1 cellular context compared by ENCODE assay signal in the genomic region with DNA sequence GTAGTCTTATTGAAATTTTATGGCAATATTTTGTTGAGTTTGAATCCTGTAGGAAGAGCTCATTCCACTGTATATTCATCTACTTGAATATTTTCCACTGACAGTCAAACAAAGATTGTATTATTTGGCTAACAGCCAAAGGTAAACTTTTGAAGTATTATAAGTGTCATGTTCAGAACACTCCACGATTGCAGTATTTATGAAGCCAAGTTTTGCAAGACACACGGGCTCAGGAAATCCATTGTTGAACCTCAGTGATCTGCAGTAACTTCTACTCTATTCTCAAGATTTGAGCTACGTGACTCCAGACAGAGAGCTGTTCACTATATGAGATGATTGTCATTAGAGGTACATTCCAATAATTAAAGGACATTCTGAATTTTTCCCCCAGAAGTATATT.
TF ChIP-seq lines count a peak whose summit lies in the region.

No MANE protein-coding gene starts in this region.

TF ChIP-seq in GM23338, 12 proteins besides CTCF, POLR2A, EP300 and RAD21 (continued from another document):
- TF ChIP-seq, protein P1, sequence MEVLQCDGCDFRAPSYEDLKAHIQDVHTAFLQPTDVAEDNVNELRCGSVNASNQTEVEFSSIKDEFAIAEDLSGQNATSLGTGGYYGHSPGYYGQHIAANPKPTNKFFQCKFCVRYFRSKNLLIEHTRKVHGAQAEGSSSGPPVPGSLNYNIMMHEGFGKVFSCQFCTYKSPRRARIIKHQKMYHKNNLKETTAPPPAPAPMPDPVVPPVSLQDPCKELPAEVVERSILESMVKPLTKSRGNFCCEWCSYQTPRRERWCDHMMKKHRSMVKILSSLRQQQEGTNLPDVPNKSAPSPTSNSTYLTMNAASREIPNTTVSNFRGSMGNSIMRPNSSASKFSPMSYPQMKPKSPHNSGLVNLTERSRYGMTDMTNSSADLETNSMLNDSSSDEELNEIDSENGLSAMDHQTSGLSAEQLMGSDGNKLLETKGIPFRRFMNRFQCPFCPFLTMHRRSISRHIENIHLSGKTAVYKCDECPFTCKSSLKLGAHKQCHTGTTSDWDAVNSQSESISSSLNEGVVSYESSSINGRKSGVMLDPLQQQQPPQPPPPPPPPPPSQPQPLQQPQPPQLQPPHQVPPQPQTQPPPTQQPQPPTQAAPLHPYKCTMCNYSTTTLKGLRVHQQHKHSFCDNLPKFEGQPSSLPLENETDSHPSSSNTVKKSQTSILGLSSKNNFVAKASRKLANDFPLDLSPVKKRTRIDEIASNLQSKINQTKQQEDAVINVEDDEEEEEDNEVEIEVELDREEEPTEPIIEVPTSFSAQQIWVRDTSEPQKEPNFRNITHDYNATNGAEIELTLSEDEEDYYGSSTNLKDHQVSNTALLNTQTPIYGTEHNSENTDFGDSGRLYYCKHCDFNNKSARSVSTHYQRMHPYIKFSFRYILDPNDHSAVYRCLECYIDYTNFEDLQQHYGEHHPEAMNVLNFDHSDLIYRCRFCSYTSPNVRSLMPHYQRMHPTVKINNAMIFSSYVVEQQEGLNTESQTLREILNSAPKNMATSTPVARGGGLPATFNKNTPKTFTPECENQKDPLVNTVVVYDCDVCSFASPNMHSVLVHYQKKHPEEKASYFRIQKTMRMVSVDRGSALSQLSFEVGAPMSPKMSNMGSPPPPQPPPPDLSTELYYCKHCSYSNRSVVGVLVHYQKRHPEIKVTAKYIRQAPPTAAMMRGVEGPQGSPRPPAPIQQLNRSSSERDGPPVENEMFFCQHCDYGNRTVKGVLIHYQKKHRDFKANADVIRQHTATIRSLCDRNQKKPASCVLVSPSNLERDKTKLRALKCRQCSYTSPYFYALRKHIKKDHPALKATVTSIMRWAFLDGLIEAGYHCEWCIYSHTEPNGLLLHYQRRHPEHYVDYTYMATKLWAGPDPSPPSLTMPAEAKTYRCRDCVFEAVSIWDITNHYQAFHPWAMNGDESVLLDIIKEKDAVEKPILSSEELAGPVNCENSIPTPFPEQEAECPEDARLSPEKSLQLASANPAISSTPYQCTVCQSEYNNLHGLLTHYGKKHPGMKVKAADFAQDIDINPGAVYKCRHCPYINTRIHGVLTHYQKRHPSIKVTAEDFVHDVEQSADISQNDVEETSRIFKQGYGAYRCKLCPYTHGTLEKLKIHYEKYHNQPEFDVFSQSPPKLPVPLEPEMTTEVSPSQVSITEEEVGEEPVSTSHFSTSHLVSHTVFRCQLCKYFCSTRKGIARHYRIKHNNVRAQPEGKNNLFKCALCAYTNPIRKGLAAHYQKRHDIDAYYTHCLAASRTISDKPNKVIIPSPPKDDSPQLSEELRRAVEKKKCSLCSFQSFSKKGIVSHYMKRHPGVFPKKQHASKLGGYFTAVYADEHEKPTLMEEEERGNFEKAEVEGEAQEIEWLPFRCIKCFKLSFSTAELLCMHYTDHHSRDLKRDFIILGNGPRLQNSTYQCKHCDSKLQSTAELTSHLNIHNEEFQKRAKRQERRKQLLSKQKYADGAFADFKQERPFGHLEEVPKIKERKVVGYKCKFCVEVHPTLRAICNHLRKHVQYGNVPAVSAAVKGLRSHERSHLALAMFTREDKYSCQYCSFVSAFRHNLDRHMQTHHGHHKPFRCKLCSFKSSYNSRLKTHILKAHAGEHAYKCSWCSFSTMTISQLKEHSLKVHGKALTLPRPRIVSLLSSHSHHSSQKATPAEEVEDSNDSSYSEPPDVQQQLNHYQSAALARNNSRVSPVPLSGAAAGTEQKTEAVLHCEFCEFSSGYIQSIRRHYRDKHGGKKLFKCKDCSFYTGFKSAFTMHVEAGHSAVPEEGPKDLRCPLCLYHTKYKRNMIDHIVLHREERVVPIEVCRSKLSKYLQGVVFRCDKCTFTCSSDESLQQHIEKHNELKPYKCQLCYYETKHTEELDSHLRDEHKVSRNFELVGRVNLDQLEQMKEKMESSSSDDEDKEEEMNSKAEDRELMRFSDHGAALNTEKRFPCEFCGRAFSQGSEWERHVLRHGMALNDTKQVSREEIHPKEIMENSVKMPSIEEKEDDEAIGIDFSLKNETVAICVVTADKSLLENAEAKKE (CRISPR knock-in tag; IDR thresholded peaks at IDR 0.05), result no peak
- TF ChIP-seq STAT1 (IDR thresholded peaks at IDR 0.05; ENCODE audit: unreplicated experiment), result no peak
- TF ChIP-seq ZNF331 (CRISPR knock-in tag; IDR thresholded peaks at IDR 0.05; ENCODE audit: low read depth), result no peak
- TF ChIP-seq JUNB (IDR thresholded peaks at IDR 0.05; ENCODE audit: unreplicated experiment), result no peak
- TF ChIP-seq EZH2 (IDR thresholded peaks at IDR 0.05; ENCODE audit: low read depth, unreplicated experiment), result no peak
